1 cellular context compared by ENCODE assay signal in the genomic region with DNA sequence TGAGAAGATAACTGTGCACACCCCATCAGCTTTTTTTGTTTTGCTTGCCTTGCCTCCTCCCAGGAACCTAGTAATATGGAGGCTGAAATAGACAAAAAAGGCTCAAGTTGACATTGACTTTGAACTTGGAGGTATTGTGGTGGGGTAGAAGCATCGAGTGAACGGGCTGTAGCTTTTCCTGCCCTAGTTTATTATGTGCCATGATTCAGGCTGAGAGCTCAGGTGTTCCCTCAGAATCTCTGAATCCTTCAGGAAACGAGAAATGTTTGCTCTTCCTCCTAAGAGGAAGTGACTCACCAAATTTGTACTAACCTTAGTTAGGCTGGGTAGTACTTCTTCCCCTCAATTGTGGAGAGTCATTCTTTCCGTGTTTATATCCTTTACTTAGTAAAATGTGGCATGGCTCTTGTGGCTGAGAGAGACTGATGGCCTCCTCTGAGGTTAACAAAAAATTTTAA.
A peak's percentile ranks its signal among the peaks of the same experiment; 100 is the strongest.
TF ChIP-seq lines count a peak whose summit lies in the region.

No MANE protein-coding gene starts in this region.

TF ChIP-seq in A549, 52 proteins besides CTCF, POLR2A, EP300 and RAD21 (continued from another document):
- TF ChIP-seq, protein P1, sequence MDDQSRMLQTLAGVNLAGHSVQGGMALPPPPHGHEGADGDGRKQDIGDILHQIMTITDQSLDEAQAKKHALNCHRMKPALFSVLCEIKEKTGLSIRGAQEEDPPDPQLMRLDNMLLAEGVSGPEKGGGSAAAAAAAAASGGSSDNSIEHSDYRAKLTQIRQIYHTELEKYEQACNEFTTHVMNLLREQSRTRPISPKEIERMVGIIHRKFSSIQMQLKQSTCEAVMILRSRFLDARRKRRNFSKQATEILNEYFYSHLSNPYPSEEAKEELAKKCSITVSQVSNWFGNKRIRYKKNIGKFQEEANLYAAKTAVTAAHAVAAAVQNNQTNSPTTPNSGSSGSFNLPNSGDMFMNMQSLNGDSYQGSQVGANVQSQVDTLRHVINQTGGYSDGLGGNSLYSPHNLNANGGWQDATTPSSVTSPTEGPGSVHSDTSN (IDR thresholded peaks at IDR 0.05) = no peak
- TF ChIP-seq KDM1A (IDR thresholded peaks at IDR 0.05; ENCODE audit: low read depth) (no peak), ZFP36 (IDR thresholded peaks at IDR 0.05; ENCODE audit: borderline replicate concordance, partially characterized antibody) (no peak), NR3C1 (IDR thresholded peaks at IDR 0.05) (no peak), ZC3H11A (IDR thresholded peaks at IDR 0.05) (no peak), FOSL2 (IDR thresholded peaks at IDR 0.05) (no peak), FOSL2 (CRISPR knock-in tag; IDR thresholded peaks at IDR 0.05) (peak; percentile 76), CHD2 (IDR thresholded peaks at IDR 0.05; ENCODE audit: low read length, partially characterized antibody) (no peak)
